1 cellular context compared by ENCODE assay signal in genomic region chr1:28240024-28240423, GRCh38.
TF ChIP-seq lines count a peak whose summit lies in the region.

No MANE protein-coding gene starts in this region.

TF ChIP-seq in HepG2, 621 proteins besides CTCF, POLR2A, EP300 and RAD21:
- TF ChIP-seq ZNF644 (CRISPR knock-in tag; IDR thresholded peaks at IDR 0.05; ENCODE audit: low read depth) (no peak), RBFOX2 (IDR thresholded peaks at IDR 0.05; ENCODE audit: low read depth, low read length) (0 out of 2 replicates have a peak, but pooled peaks have one; percentile 7)
